8 cellular contexts compared by ENCODE assay signal in the genomic region with DNA sequence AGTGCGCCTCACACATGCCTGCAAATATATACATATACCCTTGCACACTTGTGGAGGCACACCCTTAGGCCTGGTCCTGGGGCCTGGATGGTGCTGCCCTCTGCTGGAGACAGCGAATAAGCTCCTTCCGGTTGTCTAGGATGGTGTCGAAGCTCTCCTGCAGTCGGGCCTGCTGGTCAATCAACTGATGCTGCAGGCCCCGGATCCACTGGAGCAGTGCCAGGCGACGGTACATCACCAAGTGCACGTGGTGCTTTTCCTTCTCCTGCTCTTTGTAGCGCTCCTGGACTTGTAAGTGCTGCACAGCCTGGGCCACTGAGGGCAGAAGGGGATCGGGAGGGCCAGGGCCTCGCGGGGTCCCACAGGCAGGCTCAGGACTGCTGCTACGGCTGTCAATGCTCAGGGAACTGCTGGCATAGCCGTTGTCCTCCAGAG. TPM values are rescaled to one million over a fixed set of nuclear protein-coding genes. Genes with fewer than 3 reads are reported as not detected.
A peak's percentile ranks its signal among the peaks of the same experiment; 100 is the strongest.
DNase-seq lines count a peak whose midpoint lies in the region; ATAC-seq, FAIRE-seq and TF ChIP-seq lines count a peak whose summit lies in the region.

No MANE protein-coding gene starts in this region.

- no peak overlapping the region for H3K4me3 ChIP-seq in A549
- peak overlapping the region; percentile 41 for H3K4me3 ChIP-seq in Loucy (ENCODE audit: low read length, poor library complexity, severe bottlenecking)
- peak overlapping the region in 1 of 2 donors; percentile 7 for H3K4me3 ChIP-seq in gastroesophageal sphincter
- no peak overlapping the region for H3K4me3 ChIP-seq in upper lobe of left lung

- H3K27me3 ChIP-seq in Loucy (ENCODE audit: insufficient read depth, low read length, poor library complexity, severe bottlenecking) (no peaks in the 10 kb centered on the region), gastroesophageal sphincter (no peaks in the 10 kb centered on the region), upper lobe of left lung (no peaks in the 10 kb centered on the region)

- TF ChIP-seq CTCF in A549 (IDR thresholded peaks at IDR 0.05): peak; percentile 72
- peak; percentile 85 for TF ChIP-seq CTCF in Loucy (conservative IDR thresholded peaks at IDR 0.05; ENCODE audit: low read length)
- TF ChIP-seq CTCF in gastroesophageal sphincter (IDR thresholded peaks at IDR 0.05): peak in 3 of 4 experiments; percentile 51 to 82 (median 61)
- TF ChIP-seq CTCF in upper lobe of left lung (IDR thresholded peaks at IDR 0.05): peak; percentile 57 to 76 (median 71)

- intact Hi-C loops in posterior vena cava (cut with DNase I): no loop called here

- DNase-seq in A549 (ENCODE audit: low read depth in 1 of 2, low spot score in 1 of 2): peak; percentile 67 to 74
- DNase-seq in SK-MEL-5 (ENCODE audit: low read depth, low spot score): peak; percentile 87
- DNase-seq in activated gamma-delta T cell treated with anti-CD3 and anti-CD28 coated beads, Interleukin-2, amount 50 U/mL, for 16 hours (ENCODE audit: low read depth): peak; percentile 60
- DNase-seq in posterior vena cava (ENCODE audit: low spot score): peak; percentile 88
- DNase-seq in upper lobe of left lung: peak in 1 of 2 donors; percentile 67

- TF ChIP-seq EP300 in A549 (IDR thresholded peaks at IDR 0.05) (no peak), gastroesophageal sphincter (IDR thresholded peaks at IDR 0.05) (no peak), upper lobe of left lung (IDR thresholded peaks at IDR 0.05) (no peak)

- H2AFZ ChIP-seq in Loucy (ENCODE audit: low read length): peak overlapping the region; percentile 31; the same call in 1 of the 2 replicates

- no peaks in the 10 kb centered on the region for H3F3A ChIP-seq in Loucy (ENCODE audit: low read depth)

- peak; percentile 49 to 63 for TF ChIP-seq RAD21 in A549 (conservative IDR thresholded peaks at IDR 0.05 in 1 of 2, IDR thresholded peaks at IDR 0.05 in 1 of 2)

- CTCF ChIA-PET in A549 (lab: Yijun Ruan, JAX): interaction anchor here (0.5 to 6.0 kb wide), 33 partner anchors 11 to 265 kb away, joined by 3 to 69 read pairs (median 5); a partner anchor contains a TSS

- no peak for TF ChIP-seq POLR2A in A549 (IDR thresholded peaks at IDR 0.05; ENCODE audit: low read length)
- no peak for TF ChIP-seq POLR2A in gastroesophageal sphincter (IDR thresholded peaks at IDR 0.05)
- TF ChIP-seq POLR2A in upper lobe of left lung (IDR thresholded peaks at IDR 0.05): no peak

- in situ Hi-C loops in SK-MEL-5 (cut with HindIII; ENCODE audit: low pct_unique_long_range_greater_than_20kb, low sequenced_read_pairs): no loop called here

- POLR2A ChIA-PET in A549 (lab: Yijun Ruan, JAX): interaction anchor here (1.2 kb wide), 2 partner anchors 74 to 147 kb away, joined by 5 to 9 read pairs; no protein-coding TSS in a partner anchor

- H3K4me1 ChIP-seq in A549: peaks cover 17% of the 10 kb centered on the region
- peaks cover 21% of the 10 kb centered on the region for H3K4me1 ChIP-seq in Loucy (ENCODE audit: insufficient read depth, low read length, poor library complexity, severe bottlenecking)
- peaks cover 2 to 51% (median 27%) of the 10 kb centered on the region in 3 donors for H3K4me1 ChIP-seq in gastroesophageal sphincter
- peaks cover 27 to 40% (median 30%) of the 10 kb centered on the region in 4 donors for H3K4me1 ChIP-seq in upper lobe of left lung

- H3K4me2 ChIP-seq in A549 (peak overlapping the region; percentile 38; the same call in 2 of the 3 replicates), Loucy (ENCODE audit: low read depth, low read length, poor library complexity, severe bottlenecking) (peak overlapping the region; percentile 49)

- H3K36me3 ChIP-seq in Loucy (ENCODE audit: insufficient read depth, low read length) (no peaks in the 10 kb centered on the region), gastroesophageal sphincter (peaks cover 0 to 21% of the 10 kb centered on the region in 2 donors), upper lobe of left lung (peaks cover 0 to 18% (median 9%) of the 10 kb centered on the region in 4 donors)

- 65% methylated on average over 7 of the region's 15 CpGs for WGBS in A549 (ENCODE audit: missing lambda C conversion rate)
- WGBS in gastroesophageal sphincter (ENCODE audit: low coverage in 1 of 2), 2 donors: 29 to 40% methylated on average over 1 to 4 of the region's 15 CpGs
- WGBS in upper lobe of left lung, 2 donors: 50 to 58% methylated on average over 10 to 11 of the region's 15 CpGs

- H3K27ac ChIP-seq in A549 (no peak overlapping the region), gastroesophageal sphincter (no peak overlapping the region), upper lobe of left lung (no peak overlapping the region)

- no peak for FAIRE-seq in A549 (lab: Jason Lieb, UNC)

- ATAC-seq in A549 (peak; percentile 67 to 75; a peak in 5 of 6 replicates), GM18502 (IDR thresholded peaks at IDR 0.05; ENCODE audit: poor library complexity, unreplicated experiment) (peak; percentile 54), gastroesophageal sphincter (peak; percentile 50), upper lobe of left lung (ENCODE audit: low FRiP score in 2 of 2) (peak; percentile 54 to 82)

- H3K9me2 ChIP-seq in Loucy (replicated peaks; ENCODE audit: low read depth, low read length): no peaks in the 10 kb centered on the region

- H4K20me1 ChIP-seq in Loucy (ENCODE audit: insufficient read depth, low read length, poor library complexity, severe bottlenecking): no peaks in the 10 kb centered on the region

- H3K9me3 ChIP-seq in A549 (no peaks in the 10 kb centered on the region), Loucy (ENCODE audit: insufficient read depth, low read depth, low read length) (no peaks in the 10 kb centered on the region), gastroesophageal sphincter (no peaks in the 10 kb centered on the region), upper lobe of left lung (no peaks in the 10 kb centered on the region)

- H3K9ac ChIP-seq in Loucy (ENCODE audit: low read depth, low read length, poor library complexity, severe bottlenecking): no peak overlapping the region

- H3K79me2 ChIP-seq in Loucy (ENCODE audit: insufficient read depth, low read length): 0 out of 2 replicates have a peak, but pooled peaks cover 7% of the 10 kb centered on the region

TF ChIP-seq in A549, 52 proteins besides CTCF, POLR2A, EP300 and RAD21:
- TF ChIP-seq RNF2 (IDR thresholded peaks at IDR 0.05; ENCODE audit: borderline replicate concordance, low read depth) (no peak), SMC3 (IDR thresholded peaks at IDR 0.05) (peak; percentile 46; the same call in 2 of the 3 replicates)

RNA-seq across cellular contexts. Expression of a gene that starts 3.1 kb away (rescaled TPM):
- polyA plus RNA-seq in A549 (2011; rRNA removed) (12.0 and 12.1 TPM in 2 replicates), A549 (2017; fragmentation: RNase III; extraction: RNeasy Plus Mini Kit Qiagen cat#74134 plus additional on column Dnase treatment) (14.7 to 18.0 TPM (median 17.7 TPM) in 3 replicates)
- 7.8 and 9.2 TPM in 2 replicates for polyA plus RNA-seq in A549 (2012; cell fraction: cytosol; rRNA removed)
- 11.4 and 17.3 TPM in 2 replicates for polyA plus RNA-seq in A549 (2012; cell fraction: nucleus; rRNA removed)
- polyA minus RNA-seq in A549 (2011; rRNA and poly(A)+ RNA removed): 11.4 and 11.6 TPM in 2 replicates
- 20.9 and 21.4 TPM in 2 replicates for total RNA-seq in SK-MEL-5 (2014; rRNA removed; shearing (Covaris generic))
- polyA plus RNA-seq in SK-MEL-5 (2015; cell fraction: cytosol; rRNA removed): 20.8 and 27.5 TPM in 2 replicates
- 30.1 and 34.7 TPM in 2 replicates for polyA plus RNA-seq in SK-MEL-5 (2015; cell fraction: nucleus; rRNA removed)
- total RNA-seq in gastroesophageal sphincter (10 to 100 TPM; 23.6 to 35.4 (median 25.2) TPM), posterior vena cava (10 to 100 TPM; 16.6 to 18.0 TPM), upper lobe of left lung (10 to 100 TPM in 4 of 6 donors, 1 to 10 TPM in 2; 5.2 to 19.5 (median 14.3) TPM)

RNA-seq across cellular contexts. Expression of a gene that starts 54.2 kb away (rescaled TPM):
- polyA plus RNA-seq in A549 (2011; rRNA removed) (13.6 and 17.5 TPM in 2 replicates), A549 (2017; fragmentation: RNase III; extraction: RNeasy Plus Mini Kit Qiagen cat#74134 plus additional on column Dnase treatment) (17.5 to 19.0 TPM (median 18.4 TPM) in 3 replicates)
- 7.6 and 9.4 TPM in 2 replicates for polyA plus RNA-seq in A549 (2012; cell fraction: cytosol; rRNA removed)
- polyA plus RNA-seq in A549 (2012; cell fraction: nucleus; rRNA removed): 5.8 and 7.0 TPM in 2 replicates
- 10.2 and 10.9 TPM in 2 replicates for polyA minus RNA-seq in A549 (2011; rRNA and poly(A)+ RNA removed)
- 12.5 and 14.3 TPM in 2 replicates for total RNA-seq in SK-MEL-5 (2014; rRNA removed; shearing (Covaris generic))
- polyA plus RNA-seq in SK-MEL-5 (2015; cell fraction: cytosol; rRNA removed): 19.8 and 21.5 TPM in 2 replicates
- polyA plus RNA-seq in SK-MEL-5 (2015; cell fraction: nucleus; rRNA removed): 8.0 and 8.9 TPM in 2 replicates
- total RNA-seq in gastroesophageal sphincter (under 1 TPM in 3 of 4 donors, not detected in 1; 0.08 to 0.99 (median 0.13) TPM), posterior vena cava (under 1 TPM; 0.76 to 0.93 TPM), upper lobe of left lung (1 to 10 TPM in 5 of 6 donors, not detected in 1; 1.1 to 2.5 (median 1.8) TPM)
